ENCODE assay signal across 1 cellular context in the genomic region with DNA sequence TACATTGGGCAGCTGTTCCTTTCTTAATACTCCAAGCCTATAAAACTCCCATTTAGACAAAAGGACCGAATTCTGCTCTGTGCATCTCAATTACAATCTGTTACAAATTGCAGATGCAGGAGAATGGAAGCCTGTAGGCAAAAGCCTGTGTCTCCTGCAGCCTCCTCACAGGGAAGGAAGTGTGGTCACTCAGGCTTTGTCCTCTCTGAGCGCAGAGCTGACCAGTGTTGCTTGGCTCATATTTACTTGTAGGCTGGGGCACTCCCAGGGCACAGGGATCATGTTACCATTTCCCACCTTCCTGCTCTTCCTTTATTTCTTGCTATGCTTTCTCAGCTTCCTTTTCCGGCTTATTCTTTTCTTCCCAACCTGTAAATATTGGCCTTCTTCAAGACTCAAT.
TF ChIP-seq lines count a peak whose summit lies in the region.

No MANE protein-coding gene starts in this region.

TF ChIP-seq in SK-N-SH, 30 proteins besides CTCF, POLR2A, EP300 and RAD21 (continued from another document):
- TF ChIP-seq FOXM1 (IDR thresholded peaks at IDR 0.05; ENCODE audit: low read depth) = no peak
- no peak for TF ChIP-seq YY1 (IDR thresholded peaks at IDR 0.05; ENCODE audit: low read depth)
- TF ChIP-seq RXRA (IDR thresholded peaks at IDR 0.05; ENCODE audit: borderline replicate concordance, low read depth) = no peak
- TF ChIP-seq, protein P1, sequence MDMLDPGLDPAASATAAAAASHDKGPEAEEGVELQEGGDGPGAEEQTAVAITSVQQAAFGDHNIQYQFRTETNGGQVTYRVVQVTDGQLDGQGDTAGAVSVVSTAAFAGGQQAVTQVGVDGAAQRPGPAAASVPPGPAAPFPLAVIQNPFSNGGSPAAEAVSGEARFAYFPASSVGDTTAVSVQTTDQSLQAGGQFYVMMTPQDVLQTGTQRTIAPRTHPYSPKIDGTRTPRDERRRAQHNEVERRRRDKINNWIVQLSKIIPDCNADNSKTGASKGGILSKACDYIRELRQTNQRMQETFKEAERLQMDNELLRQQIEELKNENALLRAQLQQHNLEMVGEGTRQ (IDR thresholded peaks at IDR 0.05; ENCODE audit: borderline replicate concordance, low read depth, low read length) = no peak
- no peak for TF ChIP-seq FOXJ3 (CRISPR knock-in tag; IDR thresholded peaks at IDR 0.05)
- TF ChIP-seq POLR2AphosphoS5 (IDR thresholded peaks at IDR 0.05; ENCODE audit: low read depth, low read length) = no peak
- no peak for TF ChIP-seq TAF1 (IDR thresholded peaks at IDR 0.05; ENCODE audit: borderline replicate concordance, low read depth, low read length)
- TF ChIP-seq SMC3 (IDR thresholded peaks at IDR 0.05; ENCODE audit: low read depth, low read length) = no peak
- TF ChIP-seq EZH2phosphoT487 (IDR thresholded peaks at IDR 0.05; ENCODE audit: borderline replicate concordance, low read depth) = no peak
- TF ChIP-seq NFIC (IDR thresholded peaks at IDR 0.05; ENCODE audit: borderline replicate concordance) = no peak
- TF ChIP-seq, protein P2, sequence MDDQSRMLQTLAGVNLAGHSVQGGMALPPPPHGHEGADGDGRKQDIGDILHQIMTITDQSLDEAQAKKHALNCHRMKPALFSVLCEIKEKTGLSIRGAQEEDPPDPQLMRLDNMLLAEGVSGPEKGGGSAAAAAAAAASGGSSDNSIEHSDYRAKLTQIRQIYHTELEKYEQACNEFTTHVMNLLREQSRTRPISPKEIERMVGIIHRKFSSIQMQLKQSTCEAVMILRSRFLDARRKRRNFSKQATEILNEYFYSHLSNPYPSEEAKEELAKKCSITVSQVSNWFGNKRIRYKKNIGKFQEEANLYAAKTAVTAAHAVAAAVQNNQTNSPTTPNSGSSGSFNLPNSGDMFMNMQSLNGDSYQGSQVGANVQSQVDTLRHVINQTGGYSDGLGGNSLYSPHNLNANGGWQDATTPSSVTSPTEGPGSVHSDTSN (IDR thresholded peaks at IDR 0.05) = no peak
- TF ChIP-seq, protein P3, sequence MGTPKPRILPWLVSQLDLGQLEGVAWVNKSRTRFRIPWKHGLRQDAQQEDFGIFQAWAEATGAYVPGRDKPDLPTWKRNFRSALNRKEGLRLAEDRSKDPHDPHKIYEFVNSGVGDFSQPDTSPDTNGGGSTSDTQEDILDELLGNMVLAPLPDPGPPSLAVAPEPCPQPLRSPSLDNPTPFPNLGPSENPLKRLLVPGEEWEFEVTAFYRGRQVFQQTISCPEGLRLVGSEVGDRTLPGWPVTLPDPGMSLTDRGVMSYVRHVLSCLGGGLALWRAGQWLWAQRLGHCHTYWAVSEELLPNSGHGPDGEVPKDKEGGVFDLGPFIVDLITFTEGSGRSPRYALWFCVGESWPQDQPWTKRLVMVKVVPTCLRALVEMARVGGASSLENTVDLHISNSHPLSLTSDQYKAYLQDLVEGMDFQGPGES (IDR thresholded peaks at IDR 0.05; ENCODE audit: low read depth, low read length) = no peak
- TF ChIP-seq, protein P4, sequence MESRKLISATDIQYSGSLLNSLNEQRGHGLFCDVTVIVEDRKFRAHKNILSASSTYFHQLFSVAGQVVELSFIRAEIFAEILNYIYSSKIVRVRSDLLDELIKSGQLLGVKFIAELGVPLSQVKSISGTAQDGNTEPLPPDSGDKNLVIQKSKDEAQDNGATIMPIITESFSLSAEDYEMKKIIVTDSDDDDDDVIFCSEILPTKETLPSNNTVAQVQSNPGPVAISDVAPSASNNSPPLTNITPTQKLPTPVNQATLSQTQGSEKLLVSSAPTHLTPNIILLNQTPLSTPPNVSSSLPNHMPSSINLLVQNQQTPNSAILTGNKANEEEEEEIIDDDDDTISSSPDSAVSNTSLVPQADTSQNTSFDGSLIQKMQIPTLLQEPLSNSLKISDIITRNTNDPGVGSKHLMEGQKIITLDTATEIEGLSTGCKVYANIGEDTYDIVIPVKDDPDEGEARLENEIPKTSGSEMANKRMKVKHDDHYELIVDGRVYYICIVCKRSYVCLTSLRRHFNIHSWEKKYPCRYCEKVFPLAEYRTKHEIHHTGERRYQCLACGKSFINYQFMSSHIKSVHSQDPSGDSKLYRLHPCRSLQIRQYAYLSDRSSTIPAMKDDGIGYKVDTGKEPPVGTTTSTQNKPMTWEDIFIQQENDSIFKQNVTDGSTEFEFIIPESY (IDR thresholded peaks at IDR 0.05; ENCODE audit: borderline replicate concordance, low read depth) = no peak
- TF ChIP-seq GABPA (IDR thresholded peaks at IDR 0.05; ENCODE audit: low read depth) = no peak
TF ChIP-seq in SK-N-SH: peak in this region for 0.
